15 cellular contexts compared by ENCODE assay signal in genomic region chr13:40494513-40494912, GRCh38.
DNase-seq lines count a peak whose midpoint lies in the region; ATAC-seq and TF ChIP-seq lines count a peak whose summit lies in the region.
"Had no signal": no experiment of that assay in that cellular context is flagged by ENCODE, and none has a peak within 500 bp of the region (broad histone marks: within the 10 kb centered on the region; RNA-seq: fewer than 3 reads in every experiment).

No MANE protein-coding gene starts in this region.

- H3K4me1 Mint-ChIP-seq in activated CD4-positive, alpha-beta T cell treated with anti-CD3 and anti-CD28 coated beads, Interleukin-2, amount 10 ng/mL, durations not matched to agents 7 days and 5 days: peaks cover 76% of the 10 kb centered on the region
- peaks cover 60% of the 10 kb centered on the region for H3K4me1 Mint-ChIP-seq in T-helper 17 cell
- peaks cover 31% of the 10 kb centered on the region for H3K4me1 Mint-ChIP-seq in osteocyte (ENCODE audit: unreplicated experiment)

- DNase-seq in activated CD4-positive, alpha-beta T cell treated with anti-CD3 and anti-CD28 coated beads, Interleukin-2, amount 10 ng/mL, durations not matched to agents 7 days and 5 days: peak; percentile 39
- DNase-seq in activated CD4-positive, alpha-beta T cell treated with anti-CD3 and anti-CD28 coated beads, Interleukin-2, amount 50 U/mL, for 4 hours: no peak
- DNase-seq in T-helper 17 cell (no peak), osteocyte (ENCODE audit: extremely low spot score, unreplicated experiment) (no peak), RWPE1 (ENCODE audit: low spot score) (no peak), amniotic stem cell (lab: John Stamatoyannopoulos, UW) (no peak), KG1 (lab: John Stamatoyannopoulos, UW) (no peak)
- no peak for DNase-seq in effector memory CD4-positive, alpha-beta T cell
- DNase-seq: activated effector memory CD4-positive, alpha-beta T cell treated with anti-CD3 and anti-CD28 coated beads, Interleukin-2, amount 50 U/mL, for 16 hours; HFFc6; NCI-H1048; WERI-Rb-1 had no signal

- H3K4me3 Mint-ChIP-seq in activated CD4-positive, alpha-beta T cell treated with anti-CD3 and anti-CD28 coated beads, Interleukin-2, amount 10 ng/mL, durations not matched to agents 7 days and 5 days: peak overlapping the region; percentile 64
- H3K4me3 Mint-ChIP-seq in T-helper 17 cell: peak overlapping the region; percentile 90
- no peak overlapping the region for H3K4me3 Mint-ChIP-seq in osteocyte (ENCODE audit: unreplicated experiment)
- H3K4me3 Mint-ChIP-seq: HFFc6 had no signal

- H3K9me3 Mint-ChIP-seq in activated CD4-positive, alpha-beta T cell treated with anti-CD3 and anti-CD28 coated beads, Interleukin-2, amount 10 ng/mL, durations not matched to agents 7 days and 5 days: peaks cover 6% of the 10 kb centered on the region
- H3K9me3 Mint-ChIP-seq in osteocyte (ENCODE audit: unreplicated experiment): no peaks in the 10 kb centered on the region

- H3K4me3 ChIP-seq in effector memory CD4-positive, alpha-beta T cell (ENCODE audit: insufficient read depth, low read depth, low read length, poor library complexity, severe bottlenecking): peak overlapping the region; percentile 5
- H3K4me3 ChIP-seq: skin epidermis had no signal

- POLR2A ChIA-PET in activated CD4-positive, alpha-beta T cell treated with anti-CD3 and anti-CD28 coated beads, Interleukin-2, amount 10 ng/mL, durations not matched to agents 7 days and 5 days (lab: Charles Lee): no interaction called here
- POLR2A ChIA-PET in RWPE1 (lab: Yijun Ruan, JAX; ENCODE audit: low non-redundant PET): interaction anchor here (0.6 kb wide), 1 partner anchor 170 kb away, joined by 3 read pairs; no protein-coding TSS in a partner anchor

- peak overlapping the region; percentile 90 for H3K27ac Mint-ChIP-seq in activated CD4-positive, alpha-beta T cell treated with anti-CD3 and anti-CD28 coated beads, Interleukin-2, amount 10 ng/mL, durations not matched to agents 7 days and 5 days
- H3K27ac Mint-ChIP-seq in T-helper 17 cell: peak overlapping the region; percentile 96
- peak overlapping the region; percentile 55 for H3K27ac Mint-ChIP-seq in osteocyte (ENCODE audit: unreplicated experiment)
- H3K27ac Mint-ChIP-seq: HFFc6 had no signal

- H3K36me3 ChIP-seq in effector memory CD4-positive, alpha-beta T cell (ENCODE audit: control insufficient read depth, insufficient read depth, low read length): no peaks in the 10 kb centered on the region
- H3K36me3 ChIP-seq: neutrophil, WERI-Rb-1 had no signal

- H3K9me3 ChIP-seq in T-helper 17 cell (ENCODE audit: control insufficient read depth, low read length, poor library complexity, severe bottlenecking): no peaks in the 10 kb centered on the region
- H3K9me3 ChIP-seq in effector memory CD4-positive, alpha-beta T cell (ENCODE audit: control insufficient read depth, low read length): no peaks in the 10 kb centered on the region
- H3K9me3 ChIP-seq: neutrophil had no signal

- no peaks in the 10 kb centered on the region for H3K27me3 Mint-ChIP-seq in activated CD4-positive, alpha-beta T cell treated with anti-CD3 and anti-CD28 coated beads, Interleukin-2, amount 10 ng/mL, durations not matched to agents 7 days and 5 days
- no peaks in the 10 kb centered on the region for H3K27me3 Mint-ChIP-seq in T-helper 17 cell
- H3K27me3 Mint-ChIP-seq in osteocyte (ENCODE audit: unreplicated experiment): peaks cover 2% of the 10 kb centered on the region

- TF ChIP-seq CTCF in osteocyte (IDR thresholded peaks at IDR 0.05): no peak
- TF ChIP-seq CTCF in RWPE1 (conservative IDR thresholded peaks at IDR 0.05; ENCODE audit: low read depth): no peak

- ATAC-seq in T-helper 17 cell: peak; percentile 60
- ATAC-seq: SK-N-SH treated with all-trans-retinoic acid at 6 μM for 48 hours had no signal

- peak overlapping the region; percentile 34 for H3K27ac ChIP-seq in effector memory CD4-positive, alpha-beta T cell (ENCODE audit: insufficient read depth, low read length, poor library complexity, severe bottlenecking)
- H3K27ac ChIP-seq in RWPE1: no peak overlapping the region
- H3K27ac ChIP-seq: neutrophil, WERI-Rb-1 had no signal

- H3K27me3 ChIP-seq in effector memory CD4-positive, alpha-beta T cell (replicated peaks; ENCODE audit: control insufficient read depth, insufficient read depth, low read length, poor library complexity, severe bottlenecking): no peaks in the 10 kb centered on the region

- CTCF ChIA-PET in activated CD4-positive, alpha-beta T cell treated with anti-CD3 and anti-CD28 coated beads, Interleukin-2, amount 10 ng/mL, durations not matched to agents 7 days and 5 days (lab: Charles Lee): interaction anchor here (1.2 kb wide), 1 partner anchor 49 kb away, joined by 3 read pairs; no protein-coding TSS in a partner anchor
- CTCF ChIA-PET in RWPE1 (lab: Yijun Ruan, JAX): interaction anchor here (0.6 kb wide), 2 partner anchors 93 to 318 kb away, joined by 3 to 4 read pairs; no protein-coding TSS in a partner anchor

- H3K36me3 Mint-ChIP-seq in activated CD4-positive, alpha-beta T cell treated with anti-CD3 and anti-CD28 coated beads, Interleukin-2, amount 10 ng/mL, durations not matched to agents 7 days and 5 days (ENCODE audit: low read depth): peaks cover 2% of the 10 kb centered on the region
- H3K36me3 Mint-ChIP-seq in T-helper 17 cell (ENCODE audit: low read depth) (no peaks in the 10 kb centered on the region), osteocyte (ENCODE audit: unreplicated experiment) (no peaks in the 10 kb centered on the region)

- peaks cover 44% of the 10 kb centered on the region for H3K4me1 ChIP-seq in effector memory CD4-positive, alpha-beta T cell (ENCODE audit: control insufficient read depth, insufficient read depth, low read length, poor library complexity, severe bottlenecking)
